Comparison of ENCODE assay signal across 26 cellular contexts in the genomic region with DNA sequence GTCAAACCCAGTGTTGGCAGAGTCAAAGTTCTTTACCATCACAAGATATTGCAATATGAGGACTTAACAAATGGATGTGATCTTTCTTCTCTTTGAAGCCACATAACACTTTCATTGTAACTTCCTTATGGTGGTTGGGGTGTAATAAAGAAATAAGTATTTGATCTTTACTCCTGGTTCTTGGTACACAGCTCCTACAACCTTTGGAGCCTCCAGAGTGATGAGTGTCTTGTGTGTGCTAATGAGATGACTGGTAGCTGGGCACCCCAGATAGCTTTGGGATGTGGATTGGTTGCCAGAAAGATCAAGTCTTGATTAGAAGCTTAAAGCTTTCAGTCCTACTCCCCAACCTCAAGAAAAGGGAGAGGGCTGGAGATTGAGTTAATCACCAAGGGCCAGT.
"Had no signal": no experiment of that assay in that cellular context is flagged by ENCODE, and none has a peak within 500 bp of the region (broad histone marks: within the 10 kb centered on the region; RNA-seq: fewer than 3 reads in every experiment).

No MANE protein-coding gene starts in this region.

- ATAC-seq: activated T-cell treated with anti-CD3 and anti-CD28 coated beads, Interleukin-2, amount 50 U/mL, for 4 hours; K562; Panc1 had no signal

- H3K4me2 ChIP-seq: SK-N-SH had no signal

- H3K4me3 Mint-ChIP-seq: activated CD4-positive, alpha-beta memory T cell treated with anti-CD3 and anti-CD28 coated beads for 36 hours; activated CD4-positive, alpha-beta T cell treated with anti-CD3 and anti-CD28 coated beads, Interleukin-2, amount 10 ng/mL, durations not matched to agents 7 days and 5 days; activated naive CD4-positive, alpha-beta T cell treated with anti-CD3 and anti-CD28 coated beads for 36 hours; activated naive CD8-positive, alpha-beta T cell; activated T-cell treated with anti-CD3 and anti-CD28 coated beads, Interleukin-2, amount 50 U/mL, for 4 hours had no signal

- H3K27ac Mint-ChIP-seq: activated CD4-positive, alpha-beta memory T cell treated with anti-CD3 and anti-CD28 coated beads for 36 hours; activated CD4-positive, alpha-beta T cell treated with anti-CD3 and anti-CD28 coated beads, Interleukin-2, amount 10 ng/mL, durations not matched to agents 7 days and 5 days; activated naive CD4-positive, alpha-beta T cell treated with anti-CD3 and anti-CD28 coated beads for 36 hours; activated naive CD8-positive, alpha-beta T cell had no signal

- H3K27me3 ChIP-seq: adrenal gland, breast epithelium had no signal

- H3K9me3 Mint-ChIP-seq: activated CD4-positive, alpha-beta memory T cell treated with anti-CD3 and anti-CD28 coated beads for 36 hours; activated CD4-positive, alpha-beta T cell treated with anti-CD3 and anti-CD28 coated beads, Interleukin-2, amount 10 ng/mL, durations not matched to agents 7 days and 5 days; activated naive CD4-positive, alpha-beta T cell treated with anti-CD3 and anti-CD28 coated beads for 36 hours; activated T-cell treated with anti-CD3 and anti-CD28 coated beads, Interleukin-2, amount 50 U/mL, for 4 hours had no signal

- H3K9ac ChIP-seq: SK-N-SH had no signal

- H3K4me1 ChIP-seq: adrenal gland, breast epithelium had no signal

- H3K36me3 Mint-ChIP-seq: activated CD4-positive, alpha-beta memory T cell treated with anti-CD3 and anti-CD28 coated beads for 36 hours; activated naive CD8-positive, alpha-beta T cell had no signal

- H3K36me3 ChIP-seq: adrenal gland, breast epithelium, SJCRH30 had no signal

- H3K27me3 Mint-ChIP-seq: activated CD4-positive, alpha-beta memory T cell treated with anti-CD3 and anti-CD28 coated beads for 36 hours had no signal

- H3K27ac ChIP-seq: adrenal gland, breast epithelium, RWPE1, SJCRH30, VCaP had no signal

- H3K9me3 ChIP-seq: adrenal gland, breast epithelium, SJCRH30, SK-N-SH had no signal

- H3K4me3 ChIP-seq: adrenal gland, breast epithelium, K562, SJCRH30 had no signal

- H3K4me1 Mint-ChIP-seq: activated CD4-positive, alpha-beta T cell treated with anti-CD3 and anti-CD28 coated beads, Interleukin-2, amount 10 ng/mL, durations not matched to agents 7 days and 5 days had no signal

- DNase-seq: activated CD4-positive, alpha-beta memory T cell treated with anti-CD3 and anti-CD28 coated beads for 36 hours; activated CD4-positive, alpha-beta T cell treated with anti-CD3 and anti-CD28 coated beads, Interleukin-2, amount 10 ng/mL, durations not matched to agents 7 days and 5 days; activated CD4-positive, CD25-positive, alpha-beta regulatory T cell; activated CD8-positive, alpha-beta memory T cell treated with anti-CD3 and anti-CD28 coated beads for 24 hours; activated gamma-delta T cell; activated naive CD4-positive, alpha-beta T cell treated with anti-CD3 and anti-CD28 coated beads for 36 hours; activated T-cell treated with anti-CD3 and anti-CD28 coated beads, Interleukin-2, amount 50 U/mL, for 4 hours; adrenal gland; aorta; NCI-H1048; NCI-H2029; NCI-H2107; NCI-H2171 treated with DMSO at 0.1 percent for 48 hours; NCI-H226; NCI-H526 treated with DMSO at 0.1 percent for 48 hours; NCI-H82; Right ventricle myocardium superior; SJCRH30; SK-N-SH; T-helper 1 cell had no signal
